ENCODE assay signal across 13 cellular contexts in the genomic region with DNA sequence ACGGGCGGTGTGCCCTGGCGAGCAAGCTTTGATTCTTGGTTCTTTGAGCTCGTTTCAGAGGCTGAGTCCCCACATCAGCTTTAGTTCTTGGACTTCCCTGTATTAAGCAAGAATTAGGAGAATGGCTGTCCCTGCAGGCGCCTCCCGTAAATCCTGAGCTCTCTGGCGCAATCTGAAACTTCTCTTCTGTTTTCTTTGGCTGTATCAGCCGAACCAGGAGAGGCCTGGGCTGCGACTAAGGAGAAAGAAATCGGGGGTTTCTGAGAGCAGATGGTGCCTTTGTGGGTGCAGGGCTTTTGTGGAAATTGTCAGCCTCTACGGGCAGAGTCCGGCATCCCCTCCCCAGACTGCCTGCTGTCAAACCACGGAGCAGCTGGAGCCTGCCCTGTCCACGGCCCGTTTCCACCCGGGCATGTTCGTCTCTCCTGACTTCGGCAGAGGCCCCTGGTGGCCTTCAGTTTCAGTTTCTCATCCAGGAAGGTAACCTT. TPM values are rescaled to one million over a fixed set of nuclear protein-coding genes. Genes with fewer than 3 reads are reported as not detected.
DNase-seq lines count a peak whose midpoint lies in the region; ATAC-seq and TF ChIP-seq lines count a peak whose summit lies in the region.
"Had no signal": no experiment of that assay in that cellular context is flagged by ENCODE, and none has a peak within 500 bp of the region (broad histone marks: within the 10 kb centered on the region; RNA-seq: fewer than 3 reads in every experiment).

No MANE protein-coding gene starts in this region.

- peak; percentile 79 for DNase-seq in amniotic epithelial cell (ENCODE audit: low read depth)
- DNase-seq in fibroblast of the aortic adventitia (ENCODE audit: low read depth) = peak; percentile 88
- DNase-seq in osteoblast (ENCODE audit: insufficient read length, low spot score, missing footprints) = peak; percentile 95
- DNase-seq in HuH-7 (ENCODE audit: low spot score) = no peak
- DNase-seq in DMS79 (lab: John Stamatoyannopoulos, UW) = no peak
- DNase-seq: mesendoderm; NCI-H1930; SIG-M5; stimulated activated CD4-positive, alpha-beta T cell treated with anti-CD3 and anti-CD28 coated beads, Interleukin-1b, Interleukin-23, amount 100 ng/mL, for 48 hours; thyroid gland had no signal

- TF ChIP-seq CTCF in fibroblast of the aortic adventitia (IDR thresholded peaks at IDR 0.05; ENCODE audit: insufficient read depth, low read length) (peak; percentile 19), osteoblast (IDR thresholded peaks at IDR 0.05; ENCODE audit: extremely low read depth, low read depth, low read length) (no peak)

- H2AFZ ChIP-seq in ACC112 (ENCODE audit: low read length, unreplicated experiment) = no peak overlapping the region
- H2AFZ ChIP-seq in osteoblast (ENCODE audit: low read length) = no peak overlapping the region

- H3K36me3 ChIP-seq in ACC112 (ENCODE audit: insufficient read depth, low read length) = peaks cover 33% of the 10 kb centered on the region; the same call in 1 of the 2 replicates
- peaks cover 77% of the 10 kb centered on the region for H3K36me3 ChIP-seq in osteoblast (ENCODE audit: insufficient read depth, low read length)

- no peaks in the 10 kb centered on the region for H3K27me3 ChIP-seq in ACC112 (ENCODE audit: insufficient read depth, low read length)
- H3K27me3 ChIP-seq in osteoblast (ENCODE audit: insufficient read depth, low read length) = no peaks in the 10 kb centered on the region
- H3K27me3 ChIP-seq: thyroid gland had no signal

- peak overlapping the region; percentile 75 for H3K4me2 ChIP-seq in osteoblast (ENCODE audit: insufficient read depth, low read length)

- no peaks in the 10 kb centered on the region for H3K79me2 ChIP-seq in ACC112 (ENCODE audit: control insufficient read depth, insufficient read depth, low read length, unreplicated experiment)
- peaks cover 5% of the 10 kb centered on the region for H3K79me2 ChIP-seq in osteoblast (ENCODE audit: insufficient read depth, low read length)

- peak overlapping the region; percentile 68 for H3K27ac ChIP-seq in ACC112 (ENCODE audit: low read depth, low read length)
- H3K27ac ChIP-seq in osteoblast (ENCODE audit: low read depth, low read length) = peak overlapping the region; percentile 62

- H4K20me1 ChIP-seq in osteoblast (ENCODE audit: insufficient read depth, low read length) = peaks cover 8% of the 10 kb centered on the region

- H3K9me3 ChIP-seq in osteoblast (ENCODE audit: low read depth, low read length) = no peaks in the 10 kb centered on the region
- H3K9me3 ChIP-seq: thyroid gland had no signal

- ATAC-seq in HG03439 (IDR thresholded peaks at IDR 0.05; ENCODE audit: unreplicated experiment) = no peak
- no peak for ATAC-seq in GM18519 (IDR thresholded peaks at IDR 0.05; ENCODE audit: low FRiP score, unreplicated experiment)

- H3K4me3 ChIP-seq in ACC112 (ENCODE audit: low read depth, low read length) (peak overlapping the region; percentile 65), fibroblast of the aortic adventitia (ENCODE audit: low read depth, low read length) (peak overlapping the region; percentile 54), osteoblast (ENCODE audit: insufficient read depth, low read length) (peak overlapping the region; percentile 55)
- H3K4me3 ChIP-seq: thyroid gland had no signal

- H3K4me1 ChIP-seq in ACC112 (ENCODE audit: control insufficient read depth, insufficient read depth, low read length, unreplicated experiment) (peaks cover 22% of the 10 kb centered on the region), osteoblast (ENCODE audit: insufficient read depth, low read length) (peaks cover 10% of the 10 kb centered on the region)

RNA-seq across cellular contexts. Expression of a gene that starts 17.9 kb away (rescaled TPM):
- total RNA-seq in fibroblast of the aortic adventitia (ENCODE audit: low replicate concordance) (5.5 and 32.2 TPM in 2 replicates), osteoblast (14.8 and 18.3 TPM in 2 replicates)

RNA-seq across cellular contexts. Expression of a gene that starts 31.2 kb away (rescaled TPM):
- 18.2 and 23.0 TPM in 2 replicates for total RNA-seq in fibroblast of the aortic adventitia (ENCODE audit: low replicate concordance)
- total RNA-seq in osteoblast = 16.5 and 18.5 TPM in 2 replicates

RNA-seq across cellular contexts. Expression of a gene that starts 39.2 kb away (rescaled TPM):
- total RNA-seq in fibroblast of the aortic adventitia (ENCODE audit: low replicate concordance) (69.4 and 105 TPM in 2 replicates), osteoblast (88.4 and 89.4 TPM in 2 replicates)

Comparison
In these comparisons a context has a peak if more than half of its experiments do, and no peak if none do; other contexts are left out.
1. DNase-seq: peak in amniotic epithelial cell (single experiment), fibroblast of the aortic adventitia (single experiment) and osteoblast (single experiment); none in HuH-7 (single experiment) and DMS79 (single experiment).
2. Peak in every context shown above with its lines, with median percentiles within 50 percentile points of each other: H3K4me3 ChIP-seq.